ENCODE assay signal across 1 cellular context in genomic region chr2:10480359-10480949, GRCh38.
A peak's percentile ranks its signal among the peaks of the same experiment; 100 is the strongest.
TF ChIP-seq lines count a peak whose summit lies in the region.

No MANE protein-coding gene starts in this region.

TF ChIP-seq in K562, 482 proteins besides CTCF, POLR2A, EP300 and RAD21 (continued from another document):
- TF ChIP-seq, protein P1, sequence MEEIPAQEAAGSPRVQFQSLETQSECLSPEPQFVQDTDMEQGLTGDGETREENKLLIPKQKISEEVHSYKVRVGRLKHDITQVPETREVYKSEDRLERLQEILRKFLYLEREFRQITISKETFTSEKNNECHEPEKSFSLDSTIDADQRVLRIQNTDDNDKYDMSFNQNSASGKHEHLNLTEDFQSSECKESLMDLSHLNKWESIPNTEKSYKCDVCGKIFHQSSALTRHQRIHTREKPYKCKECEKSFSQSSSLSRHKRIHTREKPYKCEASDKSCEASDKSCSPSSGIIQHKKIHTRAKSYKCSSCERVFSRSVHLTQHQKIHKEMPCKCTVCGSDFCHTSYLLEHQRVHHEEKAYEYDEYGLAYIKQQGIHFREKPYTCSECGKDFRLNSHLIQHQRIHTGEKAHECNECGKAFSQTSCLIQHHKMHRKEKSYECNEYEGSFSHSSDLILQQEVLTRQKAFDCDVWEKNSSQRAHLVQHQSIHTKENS (CRISPR knock-in tag; IDR thresholded peaks at IDR 0.05), result no peak
- TF ChIP-seq ZBTB2 (IDR thresholded peaks at IDR 0.05), result peak; percentile 63; the same call in 1 of the 2 replicates
- TF ChIP-seq ILK (tag; IDR thresholded peaks at IDR 0.05; ENCODE audit: borderline replicate concordance, low read depth), result no peak
- TF ChIP-seq, protein P2, sequence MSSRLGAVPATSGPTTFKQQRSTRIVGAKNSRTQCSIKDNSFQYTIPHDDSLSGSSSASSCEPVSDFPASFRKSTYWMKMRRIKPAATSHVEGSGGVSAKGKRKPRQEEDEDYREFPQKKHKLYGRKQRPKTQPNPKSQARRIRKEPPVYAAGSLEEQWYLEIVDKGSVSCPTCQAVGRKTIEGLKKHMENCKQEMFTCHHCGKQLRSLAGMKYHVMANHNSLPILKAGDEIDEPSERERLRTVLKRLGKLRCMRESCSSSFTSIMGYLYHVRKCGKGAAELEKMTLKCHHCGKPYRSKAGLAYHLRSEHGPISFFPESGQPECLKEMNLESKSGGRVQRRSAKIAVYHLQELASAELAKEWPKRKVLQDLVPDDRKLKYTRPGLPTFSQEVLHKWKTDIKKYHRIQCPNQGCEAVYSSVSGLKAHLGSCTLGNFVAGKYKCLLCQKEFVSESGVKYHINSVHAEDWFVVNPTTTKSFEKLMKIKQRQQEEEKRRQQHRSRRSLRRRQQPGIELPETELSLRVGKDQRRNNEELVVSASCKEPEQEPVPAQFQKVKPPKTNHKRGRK (tag; IDR thresholded peaks at IDR 0.05), result peak; percentile 100
- TF ChIP-seq XRCC3 (IDR thresholded peaks at IDR 0.05), result no peak
